Comparison of ENCODE assay signal across 35 cellular contexts in the genomic region with DNA sequence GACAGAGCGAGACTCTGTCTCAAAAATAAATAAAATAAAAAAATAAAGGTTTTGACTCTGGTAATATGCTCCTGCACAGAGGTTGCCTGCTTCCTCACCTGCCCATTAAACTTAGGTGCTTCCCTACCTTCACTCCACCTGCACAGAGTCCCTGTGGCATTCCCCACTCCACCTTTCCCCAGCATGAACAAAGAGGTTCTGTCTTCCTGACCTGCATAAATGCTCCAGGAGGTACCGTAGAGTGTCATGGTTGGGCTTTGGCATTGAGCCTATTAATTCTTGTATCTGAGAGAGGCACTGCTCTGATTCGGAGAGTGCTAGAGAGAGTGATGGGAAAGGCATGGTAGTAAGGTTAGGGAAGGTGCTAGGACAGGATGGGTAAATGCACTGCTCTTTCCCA. TPM values are rescaled to one million over a fixed set of nuclear protein-coding genes. Genes with fewer than 3 reads are reported as not detected.
DNase-seq lines count a peak whose midpoint lies in the region; ATAC-seq and TF ChIP-seq lines count a peak whose summit lies in the region.
"Had no signal": no experiment of that assay in that cellular context is flagged by ENCODE, and none has a peak within 500 bp of the region (broad histone marks: within the 10 kb centered on the region; RNA-seq: fewer than 3 reads in every experiment).

No MANE protein-coding gene starts in this region.

- H3K27me3 ChIP-seq in neutrophil, result no peaks in the 10 kb centered on the region

- no peaks in the 10 kb centered on the region for H3K4me1 ChIP-seq in HEK293 (ENCODE audit: control insufficient read depth, insufficient read depth, low read length)
- peaks cover 79 to 91% of the 10 kb centered on the region in 2 experiments for H3K4me1 ChIP-seq in neutrophil (ENCODE audit: control insufficient read depth in 1 of 2, insufficient read depth in 1 of 2, low read depth in 1 of 2, low read length in 1 of 2)
- H3K4me1 ChIP-seq: foreskin keratinocyte had no signal

- peaks cover 65% of the 10 kb centered on the region for H3K36me3 Mint-ChIP-seq in activated CD4-positive, alpha-beta T cell treated with anti-CD3 and anti-CD28 coated beads, Interleukin-2, amount 10 ng/mL, durations not matched to agents 24 days and 14 days (ENCODE audit: low read depth)
- H3K36me3 Mint-ChIP-seq in activated CD4-positive, alpha-beta T cell treated with anti-CD3 and anti-CD28 coated beads, Interleukin-2, amount 10 ng/mL, durations not matched to agents 7 days and 5 days (ENCODE audit: low read depth), result peaks cover 64% of the 10 kb centered on the region
- peaks cover 68% of the 10 kb centered on the region for H3K36me3 Mint-ChIP-seq in central memory CD8-positive, alpha-beta T cell (ENCODE audit: insufficient read depth)

- no peak for TF ChIP-seq POLR2A in erythroblast (IDR thresholded peaks at IDR 0.05; ENCODE audit: low read length)

- H3K27ac ChIP-seq in HEK293 (ENCODE audit: extremely low read depth, low read depth, low read length), result no peak overlapping the region
- peak overlapping the region; percentile 99 for H3K27ac ChIP-seq in neutrophil
- H3K27ac ChIP-seq: ascending aorta, esophagus muscularis mucosa, foreskin keratinocyte, left ventricle myocardium inferior, sigmoid colon, tibial nerve had no signal

- H3K36me3 ChIP-seq in HEK293 (ENCODE audit: control insufficient read depth in 2 of 2, insufficient read depth in 1 of 2, low read length in 2 of 2), result no peaks in the 10 kb centered on the region
- H3K36me3 ChIP-seq in neutrophil, result peaks cover 84% of the 10 kb centered on the region
- H3K36me3 ChIP-seq: ascending aorta, esophagus muscularis mucosa, left ventricle myocardium inferior, sigmoid colon had no signal

- no peaks in the 10 kb centered on the region for H3K27me3 Mint-ChIP-seq in activated CD4-positive, alpha-beta T cell treated with anti-CD3 and anti-CD28 coated beads, Interleukin-2, amount 10 ng/mL, durations not matched to agents 24 days and 14 days
- no peaks in the 10 kb centered on the region for H3K27me3 Mint-ChIP-seq in activated CD4-positive, alpha-beta T cell treated with anti-CD3 and anti-CD28 coated beads, Interleukin-2, amount 10 ng/mL, durations not matched to agents 7 days and 5 days
- H3K27me3 Mint-ChIP-seq in central memory CD8-positive, alpha-beta T cell, result no peaks in the 10 kb centered on the region
- H3K27me3 Mint-ChIP-seq: activated CD4-positive, alpha-beta memory T cell treated with anti-CD3 and anti-CD28 coated beads for 36 hours; IgD-negative memory B cell had no signal

- peak overlapping the region; percentile 2 for H3K27ac Mint-ChIP-seq in activated CD4-positive, alpha-beta T cell treated with anti-CD3 and anti-CD28 coated beads, Interleukin-2, amount 10 ng/mL, durations not matched to agents 24 days and 14 days
- no peak overlapping the region for H3K27ac Mint-ChIP-seq in activated CD4-positive, alpha-beta T cell treated with anti-CD3 and anti-CD28 coated beads, Interleukin-2, amount 10 ng/mL, durations not matched to agents 7 days and 5 days
- peak overlapping the region; percentile 50 for H3K27ac Mint-ChIP-seq in central memory CD8-positive, alpha-beta T cell (ENCODE audit: low read depth)
- H3K27ac Mint-ChIP-seq: activated CD4-positive, alpha-beta memory T cell treated with anti-CD3 and anti-CD28 coated beads for 36 hours had no signal

- intact Hi-C loops in activated CD4-positive, alpha-beta T cell treated with anti-CD3 and anti-CD28 coated beads, Interleukin-2, amount 10 ng/mL, durations not matched to agents 24 days and 14 days (cut with micrococcal nuclease), result loop anchor here (10.0 kb wide), 1 partner anchor 221 kb away; a partner anchor contains a TSS

- H3K4me3 ChIP-seq in HEK293 (ENCODE audit: low read depth, low read length) (no peak overlapping the region), neutrophil (ENCODE audit: low read depth in 1 of 2, low read length in 1 of 2) (peak overlapping the region; percentile 34 to 97)
- H3K4me3 ChIP-seq: ascending aorta, esophagus muscularis mucosa, left ventricle myocardium inferior, sigmoid colon, tibial nerve had no signal

- ATAC-seq in central memory CD8-positive, alpha-beta T cell (replicated peaks; ENCODE audit: extremely low read depth, poor library complexity, severe bottlenecking), result no peak
- ATAC-seq in HG02852 (IDR thresholded peaks at IDR 0.05; ENCODE audit: unreplicated experiment), result no peak
- ATAC-seq: activated CD4-positive, CD25-positive, alpha-beta regulatory T cell treated with anti-CD3 and anti-CD28 coated beads, Interleukin-2, amount 50 U/mL, for 24 hours; foreskin keratinocyte; HCT116 had no signal

- TF ChIP-seq CTCF in HEK293 (tag by site-specific recombination; IDR thresholded peaks at IDR 0.05) (no peak), neutrophil (IDR thresholded peaks at IDR 0.05) (no peak)

- H3K9me3 ChIP-seq in HEK293 (ENCODE audit: control insufficient read depth, insufficient read depth, low read depth, low read length) (no peaks in the 10 kb centered on the region), neutrophil (no peaks in the 10 kb centered on the region)
- H3K9me3 ChIP-seq: ascending aorta, esophagus muscularis mucosa, left ventricle myocardium inferior, sigmoid colon, SK-N-SH, tibial nerve had no signal

- CTCF ChIA-PET in activated CD4-positive, alpha-beta T cell treated with anti-CD3 and anti-CD28 coated beads, Interleukin-2, amount 10 ng/mL, durations not matched to agents 7 days and 5 days (lab: Charles Lee), result interaction anchor here (2.4 kb wide), 1 partner anchor 14 kb away, joined by 14 read pairs; a partner anchor contains a TSS
- CTCF ChIA-PET in HEK293 (lab: Yijun Ruan, JAX), result interaction anchor here (0.6 to 2.4 kb wide), 3 partner anchors 10 to 57 kb away, joined by 3 to 19 read pairs (median 5); a partner anchor contains a TSS

- H3K4me3 Mint-ChIP-seq in activated CD4-positive, alpha-beta T cell treated with anti-CD3 and anti-CD28 coated beads, Interleukin-2, amount 10 ng/mL, durations not matched to agents 24 days and 14 days, result no peak overlapping the region
- H3K4me3 Mint-ChIP-seq in activated CD4-positive, alpha-beta T cell treated with anti-CD3 and anti-CD28 coated beads, Interleukin-2, amount 10 ng/mL, durations not matched to agents 7 days and 5 days, result no peak overlapping the region
- peak overlapping the region; percentile 96 for H3K4me3 Mint-ChIP-seq in central memory CD8-positive, alpha-beta T cell
- H3K4me3 Mint-ChIP-seq: activated CD4-positive, alpha-beta memory T cell treated with anti-CD3 and anti-CD28 coated beads for 36 hours had no signal

- no peaks in the 10 kb centered on the region for H3K9me3 Mint-ChIP-seq in activated CD4-positive, alpha-beta T cell treated with anti-CD3 and anti-CD28 coated beads, Interleukin-2, amount 10 ng/mL, durations not matched to agents 24 days and 14 days
- H3K9me3 Mint-ChIP-seq in activated CD4-positive, alpha-beta T cell treated with anti-CD3 and anti-CD28 coated beads, Interleukin-2, amount 10 ng/mL, durations not matched to agents 7 days and 5 days, result no peaks in the 10 kb centered on the region
- no peaks in the 10 kb centered on the region for H3K9me3 Mint-ChIP-seq in central memory CD8-positive, alpha-beta T cell
- H3K9me3 Mint-ChIP-seq: activated CD4-positive, alpha-beta memory T cell treated with anti-CD3 and anti-CD28 coated beads for 36 hours; IgD-negative memory B cell had no signal

- POLR2A ChIA-PET in activated CD4-positive, alpha-beta T cell treated with anti-CD3 and anti-CD28 coated beads, Interleukin-2, amount 10 ng/mL, durations not matched to agents 7 days and 5 days (lab: Charles Lee), result no interaction called here
- POLR2A ChIA-PET in HEK293 (lab: Yijun Ruan, JAX), result no interaction called here

- no peak for DNase-seq in activated CD4-positive, alpha-beta T cell treated with anti-CD3 and anti-CD28 coated beads, Interleukin-2, amount 10 ng/mL, durations not matched to agents 24 days and 14 days
- no peak for DNase-seq in activated CD4-positive, alpha-beta T cell treated with anti-CD3 and anti-CD28 coated beads, Interleukin-2, amount 10 ng/mL, durations not matched to agents 7 days and 5 days
- DNase-seq in central memory CD8-positive, alpha-beta T cell (ENCODE audit: low spot score in 2 of 2), result no peak
- no peak for DNase-seq in erythroblast (lab: John Stamatoyannopoulos, UW)
- DNase-seq in stimulated activated CD4-positive, alpha-beta T cell treated with anti-CD3 and anti-CD28 coated beads, Interleukin-4, amount 100 ng/mL, for 1 hour, result no peak
- DNase-seq: activated CD4-positive, alpha-beta memory T cell treated with anti-CD3 and anti-CD28 coated beads for 36 hours; activated naive CD4-positive, alpha-beta T cell treated with anti-CD3 and anti-CD28 coated beads, Interleukin-2, amount 50 U/mL, for 16 hours; AML-193; caudate nucleus; dermis blood vessel endothelial cell; DMS53; foreskin keratinocyte; head of caudate nucleus; left ventricle myocardium inferior; mesendoderm; NCI-H1694; NCI-H510A treated with DMSO at 0.1 percent for 48 hours; NK-92 treated with Interleukin-12 subunit alpha and Interleukin-12 subunit beta, amount 100 ng/mL, for 24 hours; nucleus accumbens; sigmoid colon; SK-N-SH; stimulated activated CD4-positive, alpha-beta T cell treated with anti-CD3 and anti-CD28 coated beads, Interleukin-12 subunit alpha, Interleukin-12 subunit beta, amount 100 ng/mL, for 4 hours; stimulated activated CD4-positive, alpha-beta T cell treated with anti-CD3 and anti-CD28 coated beads, Interleukin-2, amount 100 ng/mL, for 48 hours had no signal

- H3K4me1 Mint-ChIP-seq in activated CD4-positive, alpha-beta T cell treated with anti-CD3 and anti-CD28 coated beads, Interleukin-2, amount 10 ng/mL, durations not matched to agents 24 days and 14 days, result peaks cover 42% of the 10 kb centered on the region
- peaks cover 40% of the 10 kb centered on the region for H3K4me1 Mint-ChIP-seq in activated CD4-positive, alpha-beta T cell treated with anti-CD3 and anti-CD28 coated beads, Interleukin-2, amount 10 ng/mL, durations not matched to agents 7 days and 5 days
- peaks cover 62% of the 10 kb centered on the region for H3K4me1 Mint-ChIP-seq in central memory CD8-positive, alpha-beta T cell

RNA-seq across cellular contexts. Expression of a gene that starts 6.3 kb away (rescaled TPM):
- 102 and 103 TPM in 2 replicates for total RNA-seq in activated CD4-positive, alpha-beta T cell treated with anti-CD3 and anti-CD28 coated beads, Interleukin-2, amount 10 ng/mL, durations not matched to agents 24 days and 14 days
- 100 to 1,000 TPM; 218 to 259 TPM for total RNA-seq in activated CD4-positive, alpha-beta T cell treated with anti-CD3 and anti-CD28 coated beads, Interleukin-2, amount 10 ng/mL, durations not matched to agents 7 days and 5 days
- total RNA-seq: dermis blood vessel endothelial cell, foreskin keratinocyte had no signal

RNA-seq across cellular contexts. Expression of a gene that starts 13.8 kb away (rescaled TPM):
- 0.96 and 1.2 TPM in 2 replicates for total RNA-seq in activated CD4-positive, alpha-beta T cell treated with anti-CD3 and anti-CD28 coated beads, Interleukin-2, amount 10 ng/mL, durations not matched to agents 24 days and 14 days
- total RNA-seq in activated CD4-positive, alpha-beta T cell treated with anti-CD3 and anti-CD28 coated beads, Interleukin-2, amount 10 ng/mL, durations not matched to agents 7 days and 5 days, result under 1 TPM; 0.52 to 0.94 TPM

RNA-seq across cellular contexts. Expression of a gene that starts 14.5 kb away (rescaled TPM):
- total RNA-seq in activated CD4-positive, alpha-beta T cell treated with anti-CD3 and anti-CD28 coated beads, Interleukin-2, amount 10 ng/mL, durations not matched to agents 24 days and 14 days, result 307 and 316 TPM in 2 replicates
- 100 to 1,000 TPM; 214 to 247 TPM for total RNA-seq in activated CD4-positive, alpha-beta T cell treated with anti-CD3 and anti-CD28 coated beads, Interleukin-2, amount 10 ng/mL, durations not matched to agents 7 days and 5 days

RNA-seq across cellular contexts. Expression of a gene that starts 18.3 kb away (rescaled TPM):
- 0.07 TPM in 1 of 2 replicates, not detected in the other for total RNA-seq in activated CD4-positive, alpha-beta T cell treated with anti-CD3 and anti-CD28 coated beads, Interleukin-2, amount 10 ng/mL, durations not matched to agents 24 days and 14 days
- not detected for total RNA-seq in activated CD4-positive, alpha-beta T cell treated with anti-CD3 and anti-CD28 coated beads, Interleukin-2, amount 10 ng/mL, durations not matched to agents 7 days and 5 days
- total RNA-seq: ascending aorta; dermis blood vessel endothelial cell; esophagus muscularis mucosa; foreskin keratinocyte; left ventricle myocardium inferior; pulmonary artery endothelial cell; T-helper 2 cell treated with Interferon-gamma antibody and Interleukin-4, amounts not matched to agents 100 ng/mL and 5 ng/mL, for 36 hours; tibial nerve had no signal

RNA-seq across cellular contexts. Expression of a gene that starts 38.8 kb away (rescaled TPM):
- 0.12 TPM in 1 of 2 replicates, not detected in the other for total RNA-seq in activated CD4-positive, alpha-beta T cell treated with anti-CD3 and anti-CD28 coated beads, Interleukin-2, amount 10 ng/mL, durations not matched to agents 24 days and 14 days
- not detected for total RNA-seq in activated CD4-positive, alpha-beta T cell treated with anti-CD3 and anti-CD28 coated beads, Interleukin-2, amount 10 ng/mL, durations not matched to agents 7 days and 5 days
- total RNA-seq: A673; activated CD4-positive, alpha-beta memory T cell treated with anti-CD3 and anti-CD28 coated beads for 36 hours; ascending aorta; dermis blood vessel endothelial cell; esophagus muscularis mucosa; foreskin keratinocyte; left ventricle myocardium inferior; pulmonary artery endothelial cell; sigmoid colon; T-helper 2 cell treated with Interferon-gamma antibody and Interleukin-4, amounts not matched to agents 100 ng/mL and 5 ng/mL, for 36 hours; tibial nerve had no signal
